10 cellular contexts compared by ENCODE assay signal in the genomic region with DNA sequence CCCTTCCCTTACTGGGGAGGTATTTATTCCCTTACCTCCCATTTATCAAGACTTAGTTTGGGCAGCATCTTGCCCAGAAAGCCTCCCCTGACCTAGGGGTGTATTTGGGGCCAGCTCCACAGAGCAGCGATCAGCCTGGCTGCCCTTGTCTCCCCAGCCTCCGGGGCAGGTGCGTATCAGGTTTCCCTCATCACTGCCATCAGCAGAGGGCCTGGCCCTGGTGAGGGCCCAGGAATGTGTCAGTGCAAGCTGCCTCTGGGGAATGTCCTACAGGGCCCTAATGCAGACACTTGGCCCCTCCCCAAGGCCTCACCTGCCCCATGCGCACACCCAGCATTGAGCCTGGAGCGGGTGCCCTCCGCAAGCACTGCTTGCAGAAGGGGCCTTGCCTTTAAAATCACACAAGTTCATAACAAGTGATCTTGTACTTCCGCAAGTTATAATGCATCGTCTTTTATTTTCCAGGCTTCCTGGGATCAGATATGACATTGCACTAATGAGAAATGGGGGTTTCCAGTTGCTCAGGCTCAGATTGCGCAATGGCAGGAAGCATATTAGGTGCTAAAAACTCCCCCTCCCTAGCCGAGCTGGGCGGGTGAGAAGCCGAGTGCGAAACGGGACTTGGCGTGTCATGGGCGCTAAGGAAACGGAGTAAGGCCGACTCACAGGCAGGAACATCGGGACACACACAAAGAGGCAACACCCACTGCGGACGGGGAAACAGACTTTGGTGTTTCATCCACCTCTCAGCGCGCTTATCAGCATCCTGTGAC. TPM values are rescaled to one million over a fixed set of nuclear protein-coding genes. Genes with fewer than 3 reads are reported as not detected.
A peak's percentile ranks its signal among the peaks of the same experiment; 100 is the strongest.
DNase-seq lines count a peak whose midpoint lies in the region; ATAC-seq and TF ChIP-seq lines count a peak whose summit lies in the region.
"Had no signal": no experiment of that assay in that cellular context is flagged by ENCODE, and none has a peak within 500 bp of the region (broad histone marks: within the 10 kb centered on the region; RNA-seq: fewer than 3 reads in every experiment).

No MANE protein-coding gene starts in this region.

- H3K4me2 ChIP-seq in MM.1S (ENCODE audit: low read depth, low read length), result no peak overlapping the region

- no peaks in the 10 kb centered on the region for H3K9me2 ChIP-seq in MM.1S (replicated peaks; ENCODE audit: insufficient read depth, low read length)

- no peaks in the 10 kb centered on the region for H4K20me1 ChIP-seq in MM.1S (ENCODE audit: insufficient read depth, low read length)

- H2AFZ ChIP-seq in MM.1S (ENCODE audit: low read length), result no peak overlapping the region

- H3K4me3 ChIP-seq in esophagus muscularis mucosa (no peak overlapping the region), MM.1S (ENCODE audit: low read length) (no peak overlapping the region)
- H3K4me3 ChIP-seq: coronary artery, thoracic aorta had no signal

- TF ChIP-seq CTCF in esophagus muscularis mucosa (IDR thresholded peaks at IDR 0.05), result no peak
- TF ChIP-seq CTCF in MM.1S (IDR thresholded peaks at IDR 0.05; ENCODE audit: low read length), result no peak

- no peaks in the 10 kb centered on the region for H3K79me2 ChIP-seq in MM.1S (ENCODE audit: low read length)

- peak; percentile 82 for DNase-seq in Daoy (ENCODE audit: low read depth)
- peak; percentile 44 for DNase-seq in T-helper 22 cell (ENCODE audit: low read depth)
- no peak for DNase-seq in esophagus muscularis mucosa (ENCODE audit: extremely low spot score)
- peak; percentile 33 for DNase-seq in putamen (ENCODE audit: low spot score)
- DNase-seq in MM.1S, result no peak
- no peak for DNase-seq in NCI-H446 treated with DMSO at 0.1 percent for 48 hours (lab: John Stamatoyannopoulos, UW)

- intact Hi-C loops in esophagus muscularis mucosa (cut with DNase I), result no loop called here

- 72% methylated on average over 22 of the region's 23 CpGs for WGBS in esophagus muscularis mucosa

- no peaks in the 10 kb centered on the region for H3F3A ChIP-seq in MM.1S (ENCODE audit: insufficient read depth, low read length)

- ATAC-seq in HG02798 (IDR thresholded peaks at IDR 0.05; ENCODE audit: poor library complexity, unreplicated experiment) (no peak), GM19351 (IDR thresholded peaks at IDR 0.05; ENCODE audit: unreplicated experiment) (no peak)

- H3K4me1 ChIP-seq in esophagus muscularis mucosa, result peaks cover 43 to 72% (median 63%) of the 10 kb centered on the region in 4 donors
- no peaks in the 10 kb centered on the region for H3K4me1 ChIP-seq in MM.1S (ENCODE audit: low read length)

- no peaks in the 10 kb centered on the region for H3K9me3 ChIP-seq in esophagus muscularis mucosa
- no peaks in the 10 kb centered on the region for H3K9me3 ChIP-seq in MM.1S (replicated peaks; ENCODE audit: insufficient read depth, low read length)
- H3K9me3 ChIP-seq: thoracic aorta had no signal

- no peaks in the 10 kb centered on the region for H3K36me3 ChIP-seq in esophagus muscularis mucosa
- H3K36me3 ChIP-seq in MM.1S (replicated peaks; ENCODE audit: insufficient read depth, low read length), result no peaks in the 10 kb centered on the region
- H3K36me3 ChIP-seq: thoracic aorta had no signal

- TF ChIP-seq EP300 in esophagus muscularis mucosa (IDR thresholded peaks at IDR 0.05), result no peak

- no peak overlapping the region for H3K9ac ChIP-seq in MM.1S (ENCODE audit: low read length)

- no peak for TF ChIP-seq POLR2A in esophagus muscularis mucosa (IDR thresholded peaks at IDR 0.05; ENCODE audit: low read depth)

- H3K27me3 ChIP-seq in esophagus muscularis mucosa (no peaks in the 10 kb centered on the region), MM.1S (replicated peaks; ENCODE audit: insufficient read depth, low read length) (peaks cover 92% of the 10 kb centered on the region)

- peak overlapping the region; percentile 21 to 78 (median 37) for H3K27ac ChIP-seq in esophagus muscularis mucosa (replicated peaks in 1 of 4)
- H3K27ac ChIP-seq in MM.1S (ENCODE audit: low read length), result no peak overlapping the region
- H3K27ac ChIP-seq: coronary artery, thoracic aorta had no signal

RNA-seq across cellular contexts. Expression of a gene that starts 25.4 kb away (rescaled TPM):
- total RNA-seq in Daoy (2014; rRNA removed; shearing (Covaris generic)), result 34.4 and 42.0 TPM in 2 replicates
- total RNA-seq in esophagus muscularis mucosa, result 10 to 100 TPM; 37.8 to 71.3 (median 50.9) TPM

Comparison
In these comparisons a context has a peak if more than half of its experiments do, and no peak if none do; other contexts are left out.
1. DNase-seq: peak in Daoy (single experiment), T-helper 22 cell (single experiment) and putamen (single experiment); none in esophagus muscularis mucosa (single experiment), MM.1S (single experiment) and NCI-H446 treated with DMSO at 0.1 percent for 48 hours (single experiment).